Comparison of ENCODE assay signal across 8 cellular contexts in genomic region chr6:26329763-26330511, GRCh38. TPM values are rescaled to one million over a fixed set of nuclear protein-coding genes. Genes with fewer than 3 reads are reported as not detected.
DNase-seq lines count a peak whose midpoint lies in the region; ATAC-seq, FAIRE-seq and TF ChIP-seq lines count a peak whose summit lies in the region.

No MANE protein-coding gene starts in this region.

- peak overlapping the region in 9 of 11 experiments; percentile 2 to 51 (median 23); a peak in 9 of 22 replicates for H3K4me2 ChIP-seq in BLaER1 treated with 17β-estradiol and CSF1 and Interleukin-3, amounts not matched to agents 10 nM and 100 nM

- H3K27ac Mint-ChIP-seq in activated T-helper 17 cell treated with anti-CD3 and anti-CD28 coated beads, Interleukin-2, amount 50 U/mL, for 72 hours, result peak overlapping the region; percentile 86

- H3K9ac ChIP-seq in BLaER1 treated with 17β-estradiol and CSF1 and Interleukin-3, amounts not matched to agents 10 nM and 100 nM, result no peak overlapping the region

- H3K36me3 Mint-ChIP-seq in activated T-helper 17 cell treated with anti-CD3 and anti-CD28 coated beads, Interleukin-2, amount 50 U/mL, for 72 hours (ENCODE audit: low read depth), result peaks cover 23% of the 10 kb centered on the region

- DNase-seq in HL-60 (ENCODE audit: low read depth in 1 of 2, low spot score in 1 of 2) (peak in 1 of 2 experiments; percentile 52), OCI-M2 (lab: John Stamatoyannopoulos, UW; ENCODE audit: unreplicated experiment) (peak; percentile 86), iris pigment epithelial cell (ENCODE audit: low read depth) (peak; percentile 64), HPDE6-E6E7 (ENCODE audit: extremely low spot score) (no peak), HTR-8/SVneo (ENCODE audit: insufficient read length, low spot score) (no peak)

- H3K27ac ChIP-seq in BLaER1 treated with 17β-estradiol and CSF1 and Interleukin-3, amounts not matched to agents 10 nM and 100 nM, result no peak overlapping the region
- no peak overlapping the region for H3K27ac ChIP-seq in HL-60 (replicated peaks)

- peaks cover 0 to 27% (median 0%) of the 10 kb centered on the region in 11 experiments; a peak in 5 of 22 replicates for H4K20me1 ChIP-seq in BLaER1 treated with 17β-estradiol and CSF1 and Interleukin-3, amounts not matched to agents 10 nM and 100 nM

- H3K27me3 ChIP-seq in BLaER1 treated with 17β-estradiol and CSF1 and Interleukin-3, amounts not matched to agents 10 nM and 100 nM, result peaks cover 71 to 84% (median 76%) of the 10 kb centered on the region in 11 experiments
- no peaks in the 10 kb centered on the region for H3K27me3 ChIP-seq in HL-60 (ENCODE audit: insufficient read depth, poor library complexity, severe bottlenecking)

- FAIRE-seq in HTR-8/SVneo (lab: Jason Lieb, UNC), result no peak

- peak; percentile 60 for ATAC-seq in activated T-helper 17 cell treated with anti-CD3 and anti-CD28 coated beads, Interleukin-2, amount 50 U/mL, for 72 hours (replicated peaks)
- ATAC-seq in GM18867 (IDR thresholded peaks at IDR 0.05; ENCODE audit: unreplicated experiment), result no peak

- H3K9me3 ChIP-seq in BLaER1 treated with 17β-estradiol and CSF1 and Interleukin-3, amounts not matched to agents 10 nM and 100 nM (replicated peaks in 1 of 11), result peaks cover 0 to 5% (median 0%) of the 10 kb centered on the region in 11 experiments; a peak in 2 of 22 replicates

- H3K4me1 ChIP-seq in BLaER1 treated with 17β-estradiol and CSF1 and Interleukin-3, amounts not matched to agents 10 nM and 100 nM, result peaks cover 4 to 32% (median 13%) of the 10 kb centered on the region in 10 experiments; a peak in 17 of 20 replicates

- no peaks in the 10 kb centered on the region for H3K9me3 Mint-ChIP-seq in activated T-helper 17 cell treated with anti-CD3 and anti-CD28 coated beads, Interleukin-2, amount 50 U/mL, for 72 hours

- TF ChIP-seq CTCF in HL-60 (IDR thresholded peaks at IDR 0.05; ENCODE audit: insufficient read depth, low read length), result no peak

- H3K4me3 Mint-ChIP-seq in activated T-helper 17 cell treated with anti-CD3 and anti-CD28 coated beads, Interleukin-2, amount 50 U/mL, for 72 hours, result peak overlapping the region; percentile 78

- no peak overlapping the region for H3K4me3 ChIP-seq in BLaER1 treated with 17β-estradiol and CSF1 and Interleukin-3, amounts not matched to agents 10 nM and 100 nM
- peak overlapping the region; percentile 44 for H3K4me3 ChIP-seq in HL-60 (replicated peaks; ENCODE audit: insufficient read depth, low read length)

- H3K36me3 ChIP-seq in BLaER1 treated with 17β-estradiol and CSF1 and Interleukin-3, amounts not matched to agents 10 nM and 100 nM, result no peaks in the 10 kb centered on the region

- peaks cover 36% of the 10 kb centered on the region for H3K4me1 Mint-ChIP-seq in activated T-helper 17 cell treated with anti-CD3 and anti-CD28 coated beads, Interleukin-2, amount 50 U/mL, for 72 hours

- H3K27me3 Mint-ChIP-seq in activated T-helper 17 cell treated with anti-CD3 and anti-CD28 coated beads, Interleukin-2, amount 50 U/mL, for 72 hours, result peaks cover 18% of the 10 kb centered on the region

RNA-seq across cellular contexts. Expression of gene BTN3A2, which starts 35.1 kb away (rescaled TPM):
- total RNA-seq in activated T-helper 17 cell treated with anti-CD3 and anti-CD28 coated beads, Interleukin-2, amount 50 U/mL, for 72 hours, result 100 to 1,000 TPM in 1 of 2 donors, 10 to 100 TPM in 1; 70.5 to 134 TPM

RNA-seq across cellular contexts. Expression of gene BTN2A2, which starts 53.0 kb away (rescaled TPM):
- total RNA-seq in activated T-helper 17 cell treated with anti-CD3 and anti-CD28 coated beads, Interleukin-2, amount 50 U/mL, for 72 hours, result 10 to 100 TPM; 20.7 to 46.3 TPM

Comparison
In these comparisons a context has a peak if more than half of its experiments do, and no peak if none do; other contexts are left out.
1. DNase-seq: peak in OCI-M2 (single experiment) and iris pigment epithelial cell (single experiment); none in HPDE6-E6E7 (single experiment) and HTR-8/SVneo (single experiment).